ENCODE assay signal across 8 cellular contexts in the genomic region with DNA sequence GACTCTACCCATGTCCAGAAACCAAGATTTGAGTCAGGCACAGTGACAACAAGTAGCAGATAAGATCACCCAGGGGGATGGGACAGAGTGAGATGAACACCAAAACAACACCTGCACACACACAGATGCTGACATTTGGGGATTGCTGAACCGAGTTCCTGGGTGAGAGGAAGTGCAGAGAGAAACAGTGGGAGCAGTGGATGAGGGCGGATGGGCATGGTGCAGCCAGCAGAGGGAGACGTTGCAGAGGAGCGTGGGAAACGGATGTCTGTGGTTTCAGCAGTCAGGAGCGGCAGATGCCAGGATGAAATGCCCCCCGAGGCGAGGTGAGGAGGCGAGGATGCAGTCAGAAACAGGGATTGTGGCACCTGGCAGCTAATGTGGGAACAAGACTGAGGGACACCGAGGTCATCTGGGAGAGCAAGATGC.
DNase-seq lines count a peak whose midpoint lies in the region; ATAC-seq and TF ChIP-seq lines count a peak whose summit lies in the region.

No MANE protein-coding gene starts in this region.

- ATAC-seq in HG03196 (IDR thresholded peaks at IDR 0.05; ENCODE audit: unreplicated experiment) (no peak), HG02798 (IDR thresholded peaks at IDR 0.05; ENCODE audit: poor library complexity, unreplicated experiment) (no peak)

- H3K4me1 ChIP-seq in SJCRH30: no peaks in the 10 kb centered on the region

- no peak overlapping the region for H3K4me3 ChIP-seq in SJCRH30
- H3K4me3 ChIP-seq in fibroblast of pulmonary artery (replicated peaks; ENCODE audit: low read depth, low read length): no peak overlapping the region

- peak; percentile 53 for TF ChIP-seq CTCF in GM13977 (IDR thresholded peaks at IDR 0.05; ENCODE audit: extremely low read depth, insufficient read depth, missing control alignments)
- peak; percentile 39 for TF ChIP-seq CTCF in fibroblast of pulmonary artery (IDR thresholded peaks at IDR 0.05; ENCODE audit: low read length, missing control alignments)

- in situ Hi-C loops in GM13977 (cut with MboI; ENCODE audit: low pct_unique_long_range_greater_than_20kb, low sequenced_read_pairs, unreplicated experiment): no loop called here

- no peaks in the 10 kb centered on the region for H3K27me3 ChIP-seq in SJCRH30

- H3K9me3 ChIP-seq in SJCRH30 (replicated peaks): no peaks in the 10 kb centered on the region

- DNase-seq in Ammon's horn (ENCODE audit: low spot score) (peak; percentile 5), GM13977 (ENCODE audit: low spot score) (no peak), SJCRH30 (peak; percentile 25 to 49), fibroblast of pulmonary artery (ENCODE audit: low read depth) (peak; percentile 8), NCI-H526 (lab: John Stamatoyannopoulos, UW) (no peak), epidermal melanocyte (ENCODE audit: insufficient read length, low spot score) (no peak)

- no peaks in the 10 kb centered on the region for H3K36me3 ChIP-seq in SJCRH30

- no peak overlapping the region for H3K27ac ChIP-seq in SJCRH30

Comparison
In these comparisons a context has a peak if more than half of its experiments do, and no peak if none do; other contexts are left out.
1. DNase-seq: peak in Ammon's horn (single experiment), SJCRH30 (2 of 2) and fibroblast of pulmonary artery (single experiment); none in GM13977 (single experiment), NCI-H526 (0 of 2) and epidermal melanocyte (single experiment).